1 cellular context compared by ENCODE assay signal in genomic region chr6:32177788-32178546, GRCh38.
TF ChIP-seq lines count a peak whose summit lies in the region.

A gene with protein sequence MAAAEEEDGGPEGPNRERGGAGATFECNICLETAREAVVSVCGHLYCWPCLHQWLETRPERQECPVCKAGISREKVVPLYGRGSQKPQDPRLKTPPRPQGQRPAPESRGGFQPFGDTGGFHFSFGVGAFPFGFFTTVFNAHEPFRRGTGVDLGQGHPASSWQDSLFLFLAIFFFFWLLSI (plus strand): TSS chr6:32178405. CDS start chr6:32178512, 107 bp downstream.

TF ChIP-seq in GM12878, 131 proteins besides CTCF, POLR2A, EP300 and RAD21 (continued from another document and continues in another):
- TF ChIP-seq PKNOX1 (IDR thresholded peaks at IDR 0.05) (peak; percentile 100), EGR1 (IDR thresholded peaks at IDR 0.05; ENCODE audit: borderline replicate concordance in 1 of 2, low read depth in 2 of 2, low read length in 2 of 2) (no peak), CHD1 (IDR thresholded peaks at IDR 0.05; ENCODE audit: low read depth, low read length) (no peak), LARP7 (IDR thresholded peaks at IDR 0.05) (no peak), NKRF (conservative IDR thresholded peaks at IDR 0.05) (no peak), POU2F2 (IDR thresholded peaks at IDR 0.05; ENCODE audit: borderline replicate concordance, low read depth, low read length) (peak; percentile 3; the same call in 1 of the 3 replicates), SMARCA5 (IDR thresholded peaks at IDR 0.05) (no peak), BMI1 (IDR thresholded peaks at IDR 0.05; ENCODE audit: borderline replicate concordance) (peak; percentile 98), WRNIP1 (IDR thresholded peaks at IDR 0.05; ENCODE audit: borderline replicate concordance, low read depth, low read length) (no peak), BHLHE40 (IDR thresholded peaks at IDR 0.05; ENCODE audit: borderline replicate concordance in 1 of 2, low read depth in 2 of 2, low read length in 1 of 2) (peak in 1 of 2 experiments; percentile 48; a peak in 1 of 4 replicates), HCFC1 (IDR thresholded peaks at IDR 0.05; ENCODE audit: low read length) (peak; percentile 6; the same call in 1 of the 2 replicates), ZNF592 (IDR thresholded peaks at IDR 0.05) (no peak), CEBPZ (IDR thresholded peaks at IDR 0.05; ENCODE audit: low read depth, low read length) (peak; percentile 98), E2F8 (IDR thresholded peaks at IDR 0.05; ENCODE audit: low read depth, partially characterized antibody) (peak; percentile 44), SP1 (IDR thresholded peaks at IDR 0.05; ENCODE audit: low read depth, low read length) (peak; percentile 98), RFX5 (IDR thresholded peaks at IDR 0.05; ENCODE audit: low read depth, low read length) (peak; percentile 67), STAT1 (conservative IDR thresholded peaks at IDR 0.05) (no peak), MEF2B (IDR thresholded peaks at IDR 0.05; ENCODE audit: partially characterized antibody, poor library complexity, severe bottlenecking) (peak; percentile 38), KLF5 (IDR thresholded peaks at IDR 0.05; ENCODE audit: partially characterized antibody) (peak; percentile 97), ZNF207 (IDR thresholded peaks at IDR 0.05; ENCODE audit: borderline replicate concordance) (peak; percentile 44; the same call in 1 of the 2 replicates), CEBPB (IDR thresholded peaks at IDR 0.05; ENCODE audit: borderline replicate concordance in 1 of 2, low read depth in 2 of 2, low read length in 2 of 2) (no peak)
- TF ChIP-seq, protein P1, sequence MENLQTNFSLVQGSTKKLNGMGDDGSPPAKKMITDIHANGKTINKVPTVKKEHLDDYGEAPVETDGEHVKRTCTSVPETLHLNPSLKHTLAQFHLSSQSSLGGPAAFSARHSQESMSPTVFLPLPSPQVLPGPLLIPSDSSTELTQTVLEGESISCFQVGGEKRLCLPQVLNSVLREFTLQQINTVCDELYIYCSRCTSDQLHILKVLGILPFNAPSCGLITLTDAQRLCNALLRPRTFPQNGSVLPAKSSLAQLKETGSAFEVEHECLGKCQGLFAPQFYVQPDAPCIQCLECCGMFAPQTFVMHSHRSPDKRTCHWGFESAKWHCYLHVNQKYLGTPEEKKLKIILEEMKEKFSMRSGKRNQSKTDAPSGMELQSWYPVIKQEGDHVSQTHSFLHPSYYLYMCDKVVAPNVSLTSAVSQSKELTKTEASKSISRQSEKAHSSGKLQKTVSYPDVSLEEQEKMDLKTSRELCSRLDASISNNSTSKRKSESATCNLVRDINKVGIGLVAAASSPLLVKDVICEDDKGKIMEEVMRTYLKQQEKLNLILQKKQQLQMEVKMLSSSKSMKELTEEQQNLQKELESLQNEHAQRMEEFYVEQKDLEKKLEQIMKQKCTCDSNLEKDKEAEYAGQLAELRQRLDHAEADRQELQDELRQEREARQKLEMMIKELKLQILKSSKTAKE (IDR thresholded peaks at IDR 0.05; ENCODE audit: low read depth, poor library complexity, severe bottlenecking): peak; percentile 92
- TF ChIP-seq, protein P2, sequence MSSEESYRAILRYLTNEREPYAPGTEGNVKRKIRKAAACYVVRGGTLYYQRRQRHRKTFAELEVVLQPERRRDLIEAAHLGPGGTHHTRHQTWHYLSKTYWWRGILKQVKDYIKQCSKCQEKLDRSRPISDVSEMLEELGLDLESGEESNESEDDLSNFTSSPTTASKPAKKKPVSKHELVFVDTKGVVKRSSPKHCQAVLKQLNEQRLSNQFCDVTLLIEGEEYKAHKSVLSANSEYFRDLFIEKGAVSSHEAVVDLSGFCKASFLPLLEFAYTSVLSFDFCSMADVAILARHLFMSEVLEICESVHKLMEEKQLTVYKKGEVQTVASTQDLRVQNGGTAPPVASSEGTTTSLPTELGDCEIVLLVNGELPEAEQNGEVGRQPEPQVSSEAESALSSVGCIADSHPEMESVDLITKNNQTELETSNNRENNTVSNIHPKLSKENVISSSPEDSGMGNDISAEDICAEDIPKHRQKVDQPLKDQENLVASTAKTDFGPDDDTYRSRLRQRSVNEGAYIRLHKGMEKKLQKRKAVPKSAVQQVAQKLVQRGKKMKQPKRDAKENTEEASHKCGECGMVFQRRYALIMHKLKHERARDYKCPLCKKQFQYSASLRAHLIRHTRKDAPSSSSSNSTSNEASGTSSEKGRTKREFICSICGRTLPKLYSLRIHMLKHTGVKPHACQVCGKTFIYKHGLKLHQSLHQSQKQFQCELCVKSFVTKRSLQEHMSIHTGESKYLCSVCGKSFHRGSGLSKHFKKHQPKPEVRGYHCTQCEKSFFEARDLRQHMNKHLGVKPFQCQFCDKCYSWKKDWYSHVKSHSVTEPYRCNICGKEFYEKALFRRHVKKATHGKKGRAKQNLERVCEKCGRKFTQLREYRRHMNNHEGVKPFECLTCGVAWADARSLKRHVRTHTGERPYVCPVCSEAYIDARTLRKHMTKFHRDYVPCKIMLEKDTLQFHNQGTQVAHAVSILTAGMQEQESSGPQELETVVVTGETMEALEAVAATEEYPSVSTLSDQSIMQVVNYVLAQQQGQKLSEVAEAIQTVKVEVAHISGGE (CRISPR knock-in tag; IDR thresholded peaks at IDR 0.05): no peak
- TF ChIP-seq, protein P3, sequence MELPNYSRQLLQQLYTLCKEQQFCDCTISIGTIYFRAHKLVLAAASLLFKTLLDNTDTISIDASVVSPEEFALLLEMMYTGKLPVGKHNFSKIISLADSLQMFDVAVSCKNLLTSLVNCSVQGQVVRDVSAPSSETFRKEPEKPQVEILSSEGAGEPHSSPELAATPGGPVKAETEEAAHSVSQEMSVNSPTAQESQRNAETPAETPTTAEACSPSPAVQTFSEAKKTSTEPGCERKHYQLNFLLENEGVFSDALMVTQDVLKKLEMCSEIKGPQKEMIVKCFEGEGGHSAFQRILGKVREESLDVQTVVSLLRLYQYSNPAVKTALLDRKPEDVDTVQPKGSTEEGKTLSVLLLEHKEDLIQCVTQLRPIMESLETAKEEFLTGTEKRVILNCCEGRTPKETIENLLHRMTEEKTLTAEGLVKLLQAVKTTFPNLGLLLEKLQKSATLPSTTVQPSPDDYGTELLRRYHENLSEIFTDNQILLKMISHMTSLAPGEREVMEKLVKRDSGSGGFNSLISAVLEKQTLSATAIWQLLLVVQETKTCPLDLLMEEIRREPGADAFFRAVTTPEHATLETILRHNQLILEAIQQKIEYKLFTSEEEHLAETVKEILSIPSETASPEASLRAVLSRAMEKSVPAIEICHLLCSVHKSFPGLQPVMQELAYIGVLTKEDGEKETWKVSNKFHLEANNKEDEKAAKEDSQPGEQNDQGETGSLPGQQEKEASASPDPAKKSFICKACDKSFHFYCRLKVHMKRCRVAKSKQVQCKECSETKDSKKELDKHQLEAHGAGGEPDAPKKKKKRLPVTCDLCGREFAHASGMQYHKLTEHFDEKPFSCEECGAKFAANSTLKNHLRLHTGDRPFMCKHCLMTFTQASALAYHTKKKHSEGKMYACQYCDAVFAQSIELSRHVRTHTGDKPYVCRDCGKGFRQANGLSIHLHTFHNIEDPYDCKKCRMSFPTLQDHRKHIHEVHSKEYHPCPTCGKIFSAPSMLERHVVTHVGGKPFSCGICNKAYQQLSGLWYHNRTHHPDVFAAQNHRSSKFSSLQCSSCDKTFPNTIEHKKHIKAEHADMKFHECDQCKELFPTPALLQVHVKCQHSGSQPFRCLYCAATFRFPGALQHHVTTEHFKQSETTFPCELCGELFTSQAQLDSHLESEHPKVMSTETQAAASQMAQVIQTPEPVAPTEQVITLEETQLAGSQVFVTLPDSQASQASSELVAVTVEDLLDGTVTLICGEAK (IDR thresholded peaks at IDR 0.05; ENCODE audit: borderline replicate concordance): peak; percentile 51; the same call in 1 of the 2 replicates
